ENCODE assay signal across 28 cellular contexts in the genomic region with DNA sequence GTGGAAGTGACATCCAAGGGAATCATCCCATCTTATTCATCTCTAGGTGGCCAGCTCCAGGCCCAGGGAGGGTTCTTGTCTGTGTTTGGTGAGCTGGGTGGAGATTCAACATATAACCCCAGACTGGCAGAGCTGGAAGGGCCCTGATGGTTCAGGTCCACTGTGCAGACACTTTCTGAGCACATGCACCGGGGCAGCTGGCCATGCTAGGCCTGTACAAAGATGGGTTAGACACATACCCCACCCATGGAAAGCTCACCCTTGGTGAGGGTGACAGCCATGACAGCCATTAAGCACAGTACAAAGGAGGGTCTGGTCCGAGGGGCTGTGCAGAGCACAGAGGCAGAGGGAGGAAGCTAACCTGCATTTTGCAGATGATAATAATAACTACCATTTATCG.
"Had no signal": no experiment of that assay in that cellular context is flagged by ENCODE, and none has a peak within 500 bp of the region (broad histone marks: within the 10 kb centered on the region; RNA-seq: fewer than 3 reads in every experiment).

No MANE protein-coding gene starts in this region.

- H3K9me3 Mint-ChIP-seq: activated CD4-positive, alpha-beta memory T cell treated with anti-CD3 and anti-CD28 coated beads, Interleukin-2, amount 10 ng/mL, durations not matched to agents 7 days and 5 days; activated CD4-positive, alpha-beta T cell treated with anti-CD3 and anti-CD28 coated beads, Interleukin-2, amount 10 ng/mL, durations not matched to agents 7 days and 5 days; activated naive CD8-positive, alpha-beta T cell treated with anti-CD3 and anti-CD28 coated beads, Interleukin-2, amount 50 U/mL, for 24 hours; activated T-cell treated with anti-CD3 and anti-CD28 coated beads, Interleukin-2, amount 50 U/mL, for 24 hours; natural killer cell; neural progenitor cell; T-helper 1 cell treated with Interleukin-12 subunit alpha and Interleukin-12 subunit beta and Interleukin-4 antibody, amounts not matched to agents 30 μg/mL and 1 μg/mL, for 36 hours had no signal

- H3K4me2 ChIP-seq: neural progenitor cell had no signal

- H3K36me3 ChIP-seq: breast epithelium, heart left ventricle, left lung, lower lobe of right lung, neural progenitor cell, spleen, thoracic aorta, uterus had no signal

- H3K4me1 ChIP-seq: breast epithelium, parathyroid adenoma, psoas muscle, uterus had no signal

- H3K79me2 ChIP-seq: parathyroid adenoma had no signal

- H3K4me3 ChIP-seq: breast epithelium, heart left ventricle, left lung, lower lobe of right lung, neural progenitor cell, psoas muscle, spleen, thoracic aorta, uterus had no signal

- H3K27me3 ChIP-seq: breast epithelium, heart left ventricle, left lung, neural progenitor cell, uterus had no signal

- H3K9me3 ChIP-seq: breast epithelium, heart left ventricle, left lung, lower lobe of right lung, psoas muscle, spleen, thoracic aorta, uterus had no signal

- DNase-seq: activated CD4-positive, alpha-beta memory T cell treated with anti-CD3 and anti-CD28 coated beads, Interleukin-2, amount 10 ng/mL, durations not matched to agents 7 days and 5 days; activated CD4-positive, alpha-beta T cell treated with anti-CD3 and anti-CD28 coated beads for 1 hour; activated CD4-positive, alpha-beta T cell treated with anti-CD3 and anti-CD28 coated beads, Interleukin-2, amount 10 ng/mL, durations not matched to agents 7 days and 5 days; activated CD8-positive, alpha-beta memory T cell treated with anti-CD3 and anti-CD28 coated beads, Interleukin-2, amount 50 U/mL, for 48 hours; activated gamma-delta T cell treated with Interleukin-2 at 50 U/mL for 16 hours; activated naive CD4-positive, alpha-beta T cell treated with anti-CD3 and anti-CD28 coated beads, Interleukin-2, amount 50 U/mL, for 16 hours; activated naive CD8-positive, alpha-beta T cell treated with anti-CD3 and anti-CD28 coated beads, Interleukin-2, amount 50 U/mL, for 24 hours; activated T-cell treated with anti-CD3 and anti-CD28 coated beads, Interleukin-2, amount 50 U/mL, for 24 hours; cortex of kidney; foreskin keratinocyte; heart left ventricle; left lung; lower lobe of right lung; mesenchymal stem cell; natural killer cell; psoas muscle; spleen; stimulated activated naive CD4-positive, alpha-beta T cell treated with Interleukin-2 at 50 U/mL for 16 hours; T-helper 9 cell; trophoblast cell; WERI-Rb-1 had no signal

- ATAC-seq: activated naive CD8-positive, alpha-beta T cell treated with anti-CD3 and anti-CD28 coated beads, Interleukin-2, amount 50 U/mL, for 24 hours; esophagus mucosa; foreskin keratinocyte; left lung; lower lobe of right lung; natural killer cell; psoas muscle had no signal

- H3K27ac ChIP-seq: breast epithelium, foreskin keratinocyte, heart left ventricle, left lung, lower lobe of right lung, neural progenitor cell, parathyroid adenoma, psoas muscle, spleen, thoracic aorta, uterus had no signal

- H3K9ac ChIP-seq: neural progenitor cell, parathyroid adenoma had no signal

- H2AFZ ChIP-seq: neural progenitor cell, parathyroid adenoma had no signal

- H3K36me3 Mint-ChIP-seq: natural killer cell, neural progenitor cell had no signal

- H3K27ac Mint-ChIP-seq: activated CD4-positive, alpha-beta memory T cell treated with anti-CD3 and anti-CD28 coated beads, Interleukin-2, amount 10 ng/mL, durations not matched to agents 7 days and 5 days; activated CD4-positive, alpha-beta T cell treated with anti-CD3 and anti-CD28 coated beads, Interleukin-2, amount 10 ng/mL, durations not matched to agents 7 days and 5 days; activated naive CD8-positive, alpha-beta T cell treated with anti-CD3 and anti-CD28 coated beads, Interleukin-2, amount 50 U/mL, for 24 hours; activated T-cell treated with anti-CD3 and anti-CD28 coated beads, Interleukin-2, amount 50 U/mL, for 24 hours; natural killer cell; neural progenitor cell; T-helper 1 cell treated with Interleukin-12 subunit alpha and Interleukin-12 subunit beta and Interleukin-4 antibody, amounts not matched to agents 30 μg/mL and 1 μg/mL, for 36 hours had no signal
